In the genomic region with DNA sequence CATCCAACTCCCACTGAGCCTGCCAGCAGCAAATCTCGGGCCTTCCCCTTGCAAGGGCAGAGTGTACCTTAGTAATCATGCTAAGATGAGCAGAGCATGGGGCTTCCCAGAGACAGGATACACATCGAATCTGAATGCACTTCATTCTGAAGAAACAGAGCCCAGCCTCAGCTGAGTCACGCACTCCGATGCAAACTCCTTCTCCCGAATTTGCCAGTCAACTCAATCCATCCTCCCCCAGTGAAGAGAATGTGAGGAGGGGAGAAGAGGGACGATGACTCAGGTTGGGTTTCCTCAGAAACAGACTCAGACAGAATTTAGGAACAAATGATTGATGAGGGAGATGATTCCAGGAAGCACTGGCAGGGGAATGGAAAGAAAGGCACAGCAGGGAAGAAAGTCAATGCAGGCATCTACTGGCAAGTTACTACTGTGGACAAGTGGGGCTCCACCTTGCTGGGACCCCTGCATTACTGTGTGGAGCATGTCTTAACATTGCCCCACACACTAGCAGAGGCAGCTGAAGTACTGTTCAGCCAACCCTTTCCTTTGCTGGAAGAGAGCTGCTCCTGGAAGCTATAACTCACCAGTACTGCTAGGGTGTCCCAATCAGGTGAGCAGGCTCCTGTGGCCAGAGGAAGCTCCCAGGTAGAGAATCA, we compare ENCODE assay signal across 10 cellular contexts.
DNase-seq lines count a peak whose midpoint lies in the region; ATAC-seq, FAIRE-seq and TF ChIP-seq lines count a peak whose summit lies in the region.
"Had no signal": no experiment of that assay in that cellular context is flagged by ENCODE, and none has a peak within 500 bp of the region (broad histone marks: within the 10 kb centered on the region; RNA-seq: fewer than 3 reads in every experiment).

No MANE protein-coding gene starts in this region.

- H3K4me3 ChIP-seq in bronchial epithelial cell (ENCODE audit: low read depth, low read length), result no peak overlapping the region
- no peak overlapping the region for H3K4me3 ChIP-seq in upper lobe of right lung
- H3K4me3 ChIP-seq: lung had no signal

- H3K27ac ChIP-seq in upper lobe of right lung, result no peak overlapping the region

- intact Hi-C loops in upper lobe of right lung (cut with DNase I), result no loop called here

- no peaks in the 10 kb centered on the region for H3K4me1 ChIP-seq in upper lobe of right lung

- no peak for FAIRE-seq in bronchial epithelial cell (lab: Jason Lieb, UNC)
- FAIRE-seq: endothelial cell of umbilical vein had no signal

- TF ChIP-seq CTCF in bronchial epithelial cell (IDR thresholded peaks at IDR 0.05; ENCODE audit: insufficient read depth, low read length, severe bottlenecking) (no peak), upper lobe of right lung (IDR thresholded peaks at IDR 0.05) (no peak)

- no peaks in the 10 kb centered on the region for H3K9me3 ChIP-seq in upper lobe of right lung

- peak; percentile 40 for DNase-seq in bronchial epithelial cell (ENCODE audit: low read depth)
- DNase-seq in putamen (ENCODE audit: low spot score), result peak; percentile 70
- DNase-seq in upper lobe of right lung, result no peak
- no peak for DNase-seq in DMS79 treated with DMSO at 0.1 percent for 48 hours (lab: John Stamatoyannopoulos, UW)
- DNase-seq: NCI-H2171 had no signal

- no peaks in the 10 kb centered on the region for H3K27me3 ChIP-seq in bronchial epithelial cell (ENCODE audit: control insufficient read depth, insufficient read depth, low read length)
- no peaks in the 10 kb centered on the region for H3K27me3 ChIP-seq in upper lobe of right lung

- H3K36me3 ChIP-seq in bronchial epithelial cell (ENCODE audit: control insufficient read depth, insufficient read depth, low read length), result no peaks in the 10 kb centered on the region
- H3K36me3 ChIP-seq in upper lobe of right lung, result no peaks in the 10 kb centered on the region

- peak; percentile 39 for ATAC-seq in GM18502 (IDR thresholded peaks at IDR 0.05; ENCODE audit: poor library complexity, unreplicated experiment)
- ATAC-seq in HG03442 (IDR thresholded peaks at IDR 0.05; ENCODE audit: unreplicated experiment), result peak; percentile 59
- ATAC-seq in upper lobe of right lung, result no peak
- no peak for ATAC-seq in HG03175 (IDR thresholded peaks at IDR 0.05; ENCODE audit: unreplicated experiment)

Comparison
In these comparisons a context has a peak if more than half of its experiments do, and no peak if none do; other contexts are left out.
1. ATAC-seq: peak in GM18502 (single experiment) and HG03442 (single experiment); none in upper lobe of right lung (single experiment) and HG03175 (single experiment).
2. DNase-seq: peak in bronchial epithelial cell (single experiment) and putamen (single experiment); none in upper lobe of right lung (single experiment) and DMS79 treated with DMSO at 0.1 percent for 48 hours (single experiment).